ENCODE assay signal across 2 cellular contexts in the genomic region with DNA sequence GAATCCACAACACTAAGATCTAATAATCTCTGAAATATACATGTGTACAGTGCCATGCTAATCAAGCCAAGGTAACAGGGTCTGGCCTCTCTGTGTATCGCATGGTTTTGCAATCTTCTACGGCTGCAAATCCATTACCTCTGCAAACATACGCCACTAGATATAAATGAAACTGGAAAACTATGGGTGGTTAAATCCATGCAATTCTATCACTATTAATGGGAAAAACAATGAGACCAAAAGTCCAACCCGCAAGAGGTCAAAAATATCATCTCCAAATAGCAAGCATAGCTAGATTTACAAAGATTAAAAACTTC.
TF ChIP-seq lines count a peak whose summit lies in the region.

No MANE protein-coding gene starts in this region.

TF ChIP-seq in SK-N-SH, 30 proteins besides CTCF, POLR2A, EP300 and RAD21:
- no peak for TF ChIP-seq GABPA (IDR thresholded peaks at IDR 0.05; ENCODE audit: low read depth)
- TF ChIP-seq, protein P1, sequence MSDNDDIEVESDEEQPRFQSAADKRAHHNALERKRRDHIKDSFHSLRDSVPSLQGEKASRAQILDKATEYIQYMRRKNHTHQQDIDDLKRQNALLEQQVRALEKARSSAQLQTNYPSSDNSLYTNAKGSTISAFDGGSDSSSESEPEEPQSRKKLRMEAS (IDR thresholded peaks at IDR 0.05; ENCODE audit: low read depth): no peak
- no peak for TF ChIP-seq RFX5 (IDR thresholded peaks at IDR 0.05; ENCODE audit: low read length)
- no peak for TF ChIP-seq USF1 (IDR thresholded peaks at IDR 0.05; ENCODE audit: borderline replicate concordance, low read depth)
- TF ChIP-seq JUND (IDR thresholded peaks at IDR 0.05): no peak
- TF ChIP-seq, protein P2, sequence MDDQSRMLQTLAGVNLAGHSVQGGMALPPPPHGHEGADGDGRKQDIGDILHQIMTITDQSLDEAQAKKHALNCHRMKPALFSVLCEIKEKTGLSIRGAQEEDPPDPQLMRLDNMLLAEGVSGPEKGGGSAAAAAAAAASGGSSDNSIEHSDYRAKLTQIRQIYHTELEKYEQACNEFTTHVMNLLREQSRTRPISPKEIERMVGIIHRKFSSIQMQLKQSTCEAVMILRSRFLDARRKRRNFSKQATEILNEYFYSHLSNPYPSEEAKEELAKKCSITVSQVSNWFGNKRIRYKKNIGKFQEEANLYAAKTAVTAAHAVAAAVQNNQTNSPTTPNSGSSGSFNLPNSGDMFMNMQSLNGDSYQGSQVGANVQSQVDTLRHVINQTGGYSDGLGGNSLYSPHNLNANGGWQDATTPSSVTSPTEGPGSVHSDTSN (IDR thresholded peaks at IDR 0.05): no peak
- no peak for TF ChIP-seq TCF12 (IDR thresholded peaks at IDR 0.05)

TF ChIP-seq in SK-N-SH treated with all-trans-retinoic acid at 6 μM for 48 hours, 23 proteins besides CTCF, POLR2A, EP300 and RAD21:
- TF ChIP-seq, protein P3, sequence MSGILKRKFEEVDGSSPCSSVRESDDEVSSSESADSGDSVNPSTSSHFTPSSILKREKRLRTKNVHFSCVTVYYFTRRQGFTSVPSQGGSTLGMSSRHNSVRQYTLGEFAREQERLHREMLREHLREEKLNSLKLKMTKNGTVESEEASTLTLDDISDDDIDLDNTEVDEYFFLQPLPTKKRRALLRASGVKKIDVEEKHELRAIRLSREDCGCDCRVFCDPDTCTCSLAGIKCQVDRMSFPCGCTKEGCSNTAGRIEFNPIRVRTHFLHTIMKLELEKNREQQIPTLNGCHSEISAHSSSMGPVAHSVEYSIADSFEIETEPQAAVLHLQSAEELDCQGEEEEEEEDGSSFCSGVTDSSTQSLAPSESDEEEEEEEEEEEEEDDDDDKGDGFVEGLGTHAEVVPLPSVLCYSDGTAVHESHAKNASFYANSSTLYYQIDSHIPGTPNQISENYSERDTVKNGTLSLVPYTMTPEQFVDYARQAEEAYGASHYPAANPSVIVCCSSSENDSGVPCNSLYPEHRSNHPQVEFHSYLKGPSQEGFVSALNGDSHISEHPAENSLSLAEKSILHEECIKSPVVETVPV (CRISPR knock-in tag; IDR thresholded peaks at IDR 0.05): no peak
- TF ChIP-seq OSR1 (CRISPR knock-in tag; IDR thresholded peaks at IDR 0.05) (no peak), TOX (CRISPR knock-in tag; IDR thresholded peaks at IDR 0.05; ENCODE audit: borderline replicate concordance) (no peak), ZFP3 (CRISPR knock-in tag; IDR thresholded peaks at IDR 0.05) (no peak), PPARA (CRISPR knock-in tag; IDR thresholded peaks at IDR 0.05; ENCODE audit: borderline replicate concordance) (no peak), ZFP30 (CRISPR knock-in tag; IDR thresholded peaks at IDR 0.05) (no peak), CREB5 (CRISPR knock-in tag; IDR thresholded peaks at IDR 0.05; ENCODE audit: low read depth) (no peak), ESRRG (CRISPR knock-in tag; IDR thresholded peaks at IDR 0.05) (no peak), ISL1 (CRISPR knock-in tag; IDR thresholded peaks at IDR 0.05) (no peak), TCF4 (CRISPR knock-in tag; IDR thresholded peaks at IDR 0.05; ENCODE audit: borderline replicate concordance) (no peak), ZC3H10 (CRISPR knock-in tag; IDR thresholded peaks at IDR 0.05) (no peak), RARB (CRISPR knock-in tag; IDR thresholded peaks at IDR 0.05) (no peak), PATZ1 (CRISPR knock-in tag; IDR thresholded peaks at IDR 0.05; ENCODE audit: borderline replicate concordance) (no peak), SNAI2 (CRISPR knock-in tag; IDR thresholded peaks at IDR 0.05) (no peak), ZNF70 (CRISPR knock-in tag; IDR thresholded peaks at IDR 0.05) (no peak), BACH2 (CRISPR knock-in tag; IDR thresholded peaks at IDR 0.05; ENCODE audit: borderline replicate concordance) (no peak), ZNF565 (CRISPR knock-in tag; conservative IDR thresholded peaks at IDR 0.05; ENCODE audit: low read depth) (no peak), ZNF8 (CRISPR knock-in tag; IDR thresholded peaks at IDR 0.05) (no peak), POU6F1 (CRISPR knock-in tag; IDR thresholded peaks at IDR 0.05; ENCODE audit: borderline replicate concordance, low read depth) (no peak)
- TF ChIP-seq, protein P4, sequence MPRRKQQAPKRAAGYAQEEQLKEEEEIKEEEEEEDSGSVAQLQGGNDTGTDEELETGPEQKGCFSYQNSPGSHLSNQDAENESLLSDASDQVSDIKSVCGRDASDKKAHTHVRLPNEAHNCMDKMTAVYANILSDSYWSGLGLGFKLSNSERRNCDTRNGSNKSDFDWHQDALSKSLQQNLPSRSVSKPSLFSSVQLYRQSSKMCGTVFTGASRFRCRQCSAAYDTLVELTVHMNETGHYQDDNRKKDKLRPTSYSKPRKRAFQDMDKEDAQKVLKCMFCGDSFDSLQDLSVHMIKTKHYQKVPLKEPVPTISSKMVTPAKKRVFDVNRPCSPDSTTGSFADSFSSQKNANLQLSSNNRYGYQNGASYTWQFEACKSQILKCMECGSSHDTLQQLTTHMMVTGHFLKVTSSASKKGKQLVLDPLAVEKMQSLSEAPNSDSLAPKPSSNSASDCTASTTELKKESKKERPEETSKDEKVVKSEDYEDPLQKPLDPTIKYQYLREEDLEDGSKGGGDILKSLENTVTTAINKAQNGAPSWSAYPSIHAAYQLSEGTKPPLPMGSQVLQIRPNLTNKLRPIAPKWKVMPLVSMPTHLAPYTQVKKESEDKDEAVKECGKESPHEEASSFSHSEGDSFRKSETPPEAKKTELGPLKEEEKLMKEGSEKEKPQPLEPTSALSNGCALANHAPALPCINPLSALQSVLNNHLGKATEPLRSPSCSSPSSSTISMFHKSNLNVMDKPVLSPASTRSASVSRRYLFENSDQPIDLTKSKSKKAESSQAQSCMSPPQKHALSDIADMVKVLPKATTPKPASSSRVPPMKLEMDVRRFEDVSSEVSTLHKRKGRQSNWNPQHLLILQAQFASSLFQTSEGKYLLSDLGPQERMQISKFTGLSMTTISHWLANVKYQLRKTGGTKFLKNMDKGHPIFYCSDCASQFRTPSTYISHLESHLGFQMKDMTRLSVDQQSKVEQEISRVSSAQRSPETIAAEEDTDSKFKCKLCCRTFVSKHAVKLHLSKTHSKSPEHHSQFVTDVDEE (CRISPR knock-in tag; IDR thresholded peaks at IDR 0.05): no peak
